In genomic region chr16:65919116-65919515, GRCh38 we compare ENCODE assay signal across 17 cellular contexts.
A peak's percentile ranks its signal among the peaks of the same experiment; 100 is the strongest.
DNase-seq lines count a peak whose midpoint lies in the region; TF ChIP-seq lines count a peak whose summit lies in the region.
"Had no signal": no experiment of that assay in that cellular context is flagged by ENCODE, and none has a peak within 500 bp of the region (broad histone marks: within the 10 kb centered on the region; RNA-seq: fewer than 3 reads in every experiment).

No MANE protein-coding gene starts in this region.

- H4K8ac ChIP-seq in mesendoderm (ENCODE audit: low read depth, low read length) (no peak overlapping the region), neuronal stem cell (ENCODE audit: low read depth, low read length) (no peak overlapping the region)

- no peak overlapping the region for H3K14ac ChIP-seq in neuronal stem cell (ENCODE audit: low read length)

- TF ChIP-seq CTCF in endodermal cell (conservative IDR thresholded peaks at IDR 0.05): no peak

- H2AFZ ChIP-seq in neuronal stem cell (ENCODE audit: low read length): peak overlapping the region; percentile 75

- DNase-seq in NT2/D1 (ENCODE audit: low read depth, low spot score) (peak; percentile 15), endodermal cell (peak; percentile 55), mesendoderm (peak; percentile 24), neuronal stem cell (ENCODE audit: low spot score) (no peak), caudate nucleus (lab: John Stamatoyannopoulos, UW) (no peak), GOT3 (lab: John Stamatoyannopoulos, UW) (no peak), NCI-H774 (lab: John Stamatoyannopoulos, UW) (no peak)
- DNase-seq: CD4-positive, alpha-beta memory T cell; NCI-H1417; NCI-H1694 treated with DMSO at 0.1 percent for 48 hours; NCI-H2081 treated with DMSO at 0.1 percent for 48 hours; NCI-H2171 treated with DMSO at 0.1 percent for 48 hours; NCI-H446; NCI-H526; Right ventricle myocardium superior had no signal

- H3K4me2 ChIP-seq in mesendoderm (ENCODE audit: low read length): no peak overlapping the region
- H3K4me2 ChIP-seq in neuronal stem cell (ENCODE audit: insufficient read depth, low read length, poor library complexity, severe bottlenecking): no peak overlapping the region
- H3K4me2 ChIP-seq: BLaER1 had no signal

- H3K4ac ChIP-seq in mesendoderm (ENCODE audit: low read depth, low read length) (no peak overlapping the region), neuronal stem cell (ENCODE audit: low read length) (no peak overlapping the region)

- H3K27ac ChIP-seq in endodermal cell (ENCODE audit: low read depth, low read length): no peak overlapping the region
- no peak overlapping the region for H3K27ac ChIP-seq in mesendoderm (ENCODE audit: low read depth, low read length)
- no peak overlapping the region for H3K27ac ChIP-seq in neuronal stem cell (replicated peaks; ENCODE audit: low read length)
- H3K27ac ChIP-seq in caudate nucleus (ENCODE audit: low read depth, low read length): no peak overlapping the region
- H3K27ac ChIP-seq: BLaER1 had no signal

- H3K27me3 ChIP-seq in NT2/D1 (ENCODE audit: insufficient read depth, insufficient read length) (peaks cover 8% of the 10 kb centered on the region), endodermal cell (ENCODE audit: control insufficient read depth, insufficient read depth, low read length, poor library complexity, severe bottlenecking) (no peaks in the 10 kb centered on the region), mesendoderm (ENCODE audit: insufficient read depth, low read length, poor library complexity) (no peaks in the 10 kb centered on the region), neuronal stem cell (ENCODE audit: control insufficient read depth in 3 of 3, insufficient read depth in 3 of 3, low read depth in 1 of 3, low read length in 3 of 3) (no peaks in the 10 kb centered on the region)
- H3K27me3 ChIP-seq: BLaER1 had no signal

- H4K5ac ChIP-seq in mesendoderm (ENCODE audit: low read length): no peak overlapping the region

- H3K36me3 ChIP-seq in NT2/D1 (ENCODE audit: insufficient read depth, insufficient read length, low read length) (no peaks in the 10 kb centered on the region), endodermal cell (ENCODE audit: control insufficient read depth, insufficient read depth, low read length) (no peaks in the 10 kb centered on the region), mesendoderm (ENCODE audit: control insufficient read depth, insufficient read depth, low read length) (no peaks in the 10 kb centered on the region), neuronal stem cell (replicated peaks in 1 of 2; ENCODE audit: control insufficient read depth in 2 of 2, insufficient read depth in 2 of 2, low read length in 2 of 2) (no peaks in the 10 kb centered on the region)
- H3K36me3 ChIP-seq: BLaER1 had no signal

- H3K4me1 ChIP-seq in NT2/D1 (ENCODE audit: insufficient read depth, insufficient read length): peaks cover 4% of the 10 kb centered on the region
- H3K4me1 ChIP-seq in endodermal cell (ENCODE audit: control insufficient read depth, insufficient read depth, low read length): peaks cover 6% of the 10 kb centered on the region
- peaks cover 2% of the 10 kb centered on the region for H3K4me1 ChIP-seq in mesendoderm (ENCODE audit: control insufficient read depth, low read depth, low read length)
- peaks cover 5 to 8% of the 10 kb centered on the region in 2 donors for H3K4me1 ChIP-seq in neuronal stem cell (ENCODE audit: control insufficient read depth in 2 of 2, insufficient read depth in 1 of 2, low read depth in 1 of 2, low read length in 2 of 2)
- H3K4me1 ChIP-seq: BLaER1 had no signal

- 79 to 83% methylated on average over 10 to 13 of the region's 13 CpGs for WGBS in endodermal cell (ENCODE audit: insufficient coverage in 1 of 2, insufficient read length in 1 of 2), 2 experiments
- no CpG with 5 or more reads among the region's 13 CpGs for WGBS in mesendoderm (ENCODE audit: extremely low coverage, insufficient coverage, low lambda C conversion rate)
- WGBS in neuronal stem cell (ENCODE audit: extremely low coverage in 2 of 2, insufficient read length in 2 of 2, insufficient replicate concordance in 1 of 2), 2 donors: no CpG with 5 or more reads among the region's 13 CpGs

- peaks cover 14% of the 10 kb centered on the region for H3K27me3 Mint-ChIP-seq in endodermal cell (ENCODE audit: insufficient read depth)

- H3K79me2 ChIP-seq in mesendoderm (ENCODE audit: control insufficient read depth, insufficient read depth, low read length): no peaks in the 10 kb centered on the region

- H3K4me3 ChIP-seq in NT2/D1 (ENCODE audit: insufficient read length, low read depth) (no peak overlapping the region), endodermal cell (ENCODE audit: low read length) (no peak overlapping the region), mesendoderm (ENCODE audit: low read length) (no peak overlapping the region), neuronal stem cell (ENCODE audit: low read length in 2 of 2) (no peak overlapping the region)
- H3K4me3 ChIP-seq: BLaER1 had no signal

- H3K36me3 Mint-ChIP-seq in endodermal cell (ENCODE audit: low read depth): no peaks in the 10 kb centered on the region
- H3K36me3 Mint-ChIP-seq: CD4-positive, alpha-beta memory T cell; IgD-negative memory B cell had no signal

- no peak overlapping the region for H3K18ac ChIP-seq in mesendoderm (ENCODE audit: low read length)
- peak overlapping the region; percentile 91 for H3K18ac ChIP-seq in neuronal stem cell (ENCODE audit: low read length)

- H2BK120ac ChIP-seq in mesendoderm (ENCODE audit: low read depth, low read length): no peak overlapping the region
- H2BK120ac ChIP-seq in neuronal stem cell (ENCODE audit: low read depth, low read length): no peak overlapping the region

- H2BK15ac ChIP-seq in mesendoderm (replicated peaks; ENCODE audit: low read depth): no peak overlapping the region
- H2BK15ac ChIP-seq in neuronal stem cell (ENCODE audit: low read length): peak overlapping the region; percentile 2

- no peak overlapping the region for H3K23ac ChIP-seq in mesendoderm (ENCODE audit: low read length)
- no peak overlapping the region for H3K23ac ChIP-seq in neuronal stem cell (ENCODE audit: low read depth, low read length, poor library complexity)

- H3K27ac Mint-ChIP-seq in endodermal cell: no peak overlapping the region
- H3K27ac Mint-ChIP-seq: CD4-positive, alpha-beta memory T cell had no signal

- H3K56ac ChIP-seq in mesendoderm (ENCODE audit: low read length): no peak overlapping the region

- H3K79me1 ChIP-seq in mesendoderm (ENCODE audit: low read length): no peaks in the 10 kb centered on the region
- no peaks in the 10 kb centered on the region for H3K79me1 ChIP-seq in neuronal stem cell (ENCODE audit: low read depth, low read length)

- H3K9ac ChIP-seq in NT2/D1 (ENCODE audit: insufficient read length, low read depth): no peak overlapping the region
- no peak overlapping the region for H3K9ac ChIP-seq in endodermal cell (ENCODE audit: extremely low read depth, low read length, poor library complexity, severe bottlenecking)
- H3K9ac ChIP-seq in mesendoderm (ENCODE audit: low read length): no peak overlapping the region
- H3K9ac ChIP-seq in neuronal stem cell (ENCODE audit: low read depth, low read length, poor library complexity): no peak overlapping the region
- H3K9ac ChIP-seq: BLaER1 had no signal

- no peak overlapping the region for H4K91ac ChIP-seq in neuronal stem cell (ENCODE audit: low read depth, low read length, poor library complexity)

- H2BK12ac ChIP-seq in neuronal stem cell (ENCODE audit: low read length): no peak overlapping the region

- H3K4me3 Mint-ChIP-seq in endodermal cell: no peak overlapping the region
- H3K4me3 Mint-ChIP-seq: CD4-positive, alpha-beta memory T cell; IgD-negative memory B cell had no signal

- peaks cover 2% of the 10 kb centered on the region for H3K9me3 Mint-ChIP-seq in endodermal cell

- H3K4me1 Mint-ChIP-seq in endodermal cell: peaks cover 17% of the 10 kb centered on the region
- H3K4me1 Mint-ChIP-seq: CD4-positive, alpha-beta memory T cell; IgD-negative memory B cell had no signal

- H3K9me3 ChIP-seq in NT2/D1 (ENCODE audit: insufficient read depth, low read length) (no peaks in the 10 kb centered on the region), endodermal cell (ENCODE audit: control insufficient read depth, low read length) (peaks cover 6% of the 10 kb centered on the region), neuronal stem cell (replicated peaks in 1 of 2; ENCODE audit: control insufficient read depth in 2 of 2, insufficient read depth in 1 of 2, low read depth in 1 of 2, low read length in 2 of 2) (no peaks in the 10 kb centered on the region)

- no peak overlapping the region for H2BK5ac ChIP-seq in mesendoderm (ENCODE audit: low read length)
- H2BK5ac ChIP-seq in neuronal stem cell (ENCODE audit: low read length): no peak overlapping the region

- H2AK5ac ChIP-seq in mesendoderm (ENCODE audit: low read length) (no peak overlapping the region), neuronal stem cell (ENCODE audit: low read depth, low read length) (no peak overlapping the region)

Comparison
In these comparisons a context has a peak if more than half of its experiments do, and no peak if none do; other contexts are left out.
1. DNase-seq: peak in NT2/D1 (single experiment), endodermal cell (single experiment) and mesendoderm (single experiment); none in neuronal stem cell (single experiment), caudate nucleus (0 of 61), GOT3 (single experiment) and NCI-H774 (single experiment).